ENCODE assay signal across 9 cellular contexts in the genomic region with DNA sequence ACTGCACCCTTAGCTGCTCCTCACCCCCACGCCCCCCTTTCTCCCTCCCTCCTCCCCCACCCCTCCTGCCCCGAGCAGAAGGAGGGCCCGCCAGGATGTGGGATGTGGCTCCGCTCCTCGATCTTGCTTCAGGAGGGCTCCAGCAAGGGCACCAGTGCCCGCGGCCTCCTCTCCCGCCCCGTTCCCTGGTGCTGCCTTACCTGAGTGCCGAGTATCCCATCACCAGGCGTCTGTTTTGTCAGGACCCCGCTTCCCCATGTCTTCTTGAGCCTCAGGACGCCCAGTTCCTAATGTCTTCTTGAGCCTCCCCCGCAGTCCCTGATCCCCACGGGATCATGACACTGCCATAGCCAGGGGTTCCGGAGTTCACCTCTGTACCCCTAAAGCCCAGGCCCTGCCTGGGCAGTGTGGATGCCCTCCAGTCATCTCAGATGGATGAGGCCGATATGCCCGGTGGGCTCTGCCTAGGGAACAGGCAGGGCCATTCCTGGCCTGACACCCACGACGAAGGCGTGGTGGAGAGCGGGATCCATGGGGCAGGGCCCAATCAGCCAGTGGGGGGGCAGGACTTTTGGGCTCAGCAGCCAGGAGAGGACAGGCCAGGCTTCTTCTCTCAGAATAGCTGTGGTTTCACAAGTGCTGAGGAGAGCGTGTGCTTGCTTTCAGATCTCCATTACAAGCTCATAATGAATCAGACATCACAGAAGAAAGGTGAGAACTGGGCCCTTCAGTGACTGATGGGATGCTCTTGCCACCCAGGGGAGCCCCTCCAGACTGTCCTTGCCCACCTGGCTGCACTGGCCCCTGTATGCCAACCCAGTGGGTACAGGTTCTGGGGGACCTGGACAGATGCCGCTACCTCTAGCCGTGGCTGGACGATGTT. TPM values are rescaled to one million over a fixed set of nuclear protein-coding genes. Genes with fewer than 3 reads are reported as not detected.
A peak's percentile ranks its signal among the peaks of the same experiment; 100 is the strongest.
DNase-seq lines count a peak whose midpoint lies in the region; ATAC-seq, FAIRE-seq and TF ChIP-seq lines count a peak whose summit lies in the region.
"Not testable (repeated sequence)": the region's sequence is repeated elsewhere in the genome, so short reads cannot be mapped to it uniquely, and the experiment has no call there.
"Had no signal": no experiment of that assay in that cellular context is flagged by ENCODE, and none has a peak within 500 bp of the region (broad histone marks: within the 10 kb centered on the region; RNA-seq: fewer than 3 reads in every experiment).

No MANE protein-coding gene starts in this region.

- CTCF ChIA-PET in GM12878 (lab: Yijun Ruan, JAX) = interaction anchor here (1.3 to 4.1 kb wide), 3 partner anchors 31 to 116 kb away, joined by 3 to 25 read pairs (median 6); partner anchors contain the start of gene MZT2A

- SMC1A ChIA-PET in GM12878 (lab: Charles Lee; ENCODE audit: uncharacterized antibody, unreplicated experiment) = interaction anchor here (1.0 to 1.6 kb wide), 2 partner anchors 9 to 436 kb away, joined by 3 to 4 read pairs; partner anchors contain the start of gene FAM168B

- TF ChIP-seq POLR2A in Peyer's patch (IDR thresholded peaks at IDR 0.05); GM12878 (IDR thresholded peaks at IDR 0.05; ENCODE audit: low read depth, low read length): not testable (repeated sequence)

- in situ Hi-C loops in GM12878 (cut with MboI) = loop anchor here (5.0 kb wide), 1 partner anchor 1392 kb away; no protein-coding TSS in a partner anchor

- FAIRE-seq in GM12878 (lab: Jason Lieb, UNC) = peak; percentile 98

- not testable (repeated sequence) for TF ChIP-seq RAD21 in GM12878 (IDR thresholded peaks at IDR 0.05; ENCODE audit: insufficient read depth, low read depth, low read length)

- not testable (repeated sequence) for H3K79me2 ChIP-seq in GM12878 (ENCODE audit: control insufficient read depth, insufficient read depth, low read length)

- not testable (repeated sequence) for H4K20me1 ChIP-seq in BLaER1; GM12878 (ENCODE audit: control insufficient read depth, insufficient read depth)

- not testable (repeated sequence) for H3K9me3 ChIP-seq in BLaER1; Peyer's patch; GM12878 (replicated peaks; ENCODE audit: control insufficient read depth, insufficient read depth, low read length); iPS-18a (ENCODE audit: control insufficient read depth, low read depth, low read length)

- POLR2A ChIA-PET in GM12878 (lab: Charles Lee) = interaction anchor here (1.1 kb wide), 1 partner anchor 153 kb away, joined by 4 read pairs; no protein-coding TSS in a partner anchor

- H3K36me3 ChIP-seq in BLaER1; Peyer's patch; GM12878 (ENCODE audit: control insufficient read depth in 2 of 2, insufficient read depth in 2 of 2, low read length in 1 of 2); iPS-18a (ENCODE audit: control insufficient read depth, low read depth, low read length): not testable (repeated sequence)

- H3K4me1 ChIP-seq in BLaER1 = peaks cover 14% of the 10 kb centered on the region
- H3K4me1 ChIP-seq in Peyer's patch; GM12878 (ENCODE audit: control insufficient read depth, insufficient read depth, low read length); iPS-18a (ENCODE audit: control insufficient read depth, low read depth, low read length): not testable (repeated sequence)

- not testable (repeated sequence) for H3K27ac ChIP-seq in BLaER1; Peyer's patch; iPS-18a (ENCODE audit: low read length)
- peak overlapping the region; percentile 75 for H3K27ac ChIP-seq in GM12878 (ENCODE audit: control insufficient read depth, insufficient read depth)

- TF ChIP-seq CTCF in Peyer's patch (IDR thresholded peaks at IDR 0.05); GM12878 (IDR thresholded peaks at IDR 0.05 in 2 of 3, conservative IDR thresholded peaks at IDR 0.05 in 1 of 3; ENCODE audit: control insufficient read depth in 2 of 3, extremely low read depth in 1 of 3, insufficient read depth in 1 of 3, low read depth in 3 of 3, low read length in 3 of 3): not testable (repeated sequence)

- 45% methylated on average over 21 of the region's 26 CpGs for WGBS in GM12878 (ENCODE audit: insufficient coverage, insufficient replicate concordance, low lambda C conversion rate, missing lambda C conversion rate)

- BruUV-seq in GM12878 (replicated peaks; lab: Mats Ljungman, UMichigan) = not testable (repeated sequence)

- peak; percentile 63 for ATAC-seq in GM18907 (IDR thresholded peaks at IDR 0.05; ENCODE audit: unreplicated experiment)
- peak; percentile 58 for ATAC-seq in GM21825 (IDR thresholded peaks at IDR 0.05; ENCODE audit: unreplicated experiment)
- ATAC-seq in HG03159 (IDR thresholded peaks at IDR 0.05; ENCODE audit: unreplicated experiment) = peak; percentile 67
- ATAC-seq in GM12878 = peak; percentile 77

- H3K27me3 ChIP-seq in BLaER1; Peyer's patch; GM12878 (replicated peaks in 1 of 2; ENCODE audit: control insufficient read depth in 2 of 2, insufficient read depth in 2 of 2, low read length in 1 of 2); iPS-18a (ENCODE audit: control insufficient read depth, insufficient read depth, low read length): not testable (repeated sequence)

- intact Hi-C loops in GM12878 (cut with micrococcal nuclease; ENCODE audit: unreplicated experiment) = loop anchor here (5.0 kb wide), 1 partner anchor 117 kb away; no protein-coding TSS in a partner anchor

- RAD21 ChIA-PET in GM12878 (lab: Charles Lee; ENCODE audit: unreplicated experiment) = interaction anchor here (0.7 to 1.5 kb wide), 2 partner anchors 36 to 138 kb away, joined by 3 read pairs; no protein-coding TSS in a partner anchor

- H3K4me3 ChIP-seq in BLaER1 = not testable (repeated sequence)
- peak overlapping the region; percentile 25 to 49 (median 40) for H3K4me3 ChIP-seq in Peyer's patch
- peak overlapping the region; percentile 55 for H3K4me3 ChIP-seq in GM12878
- peak overlapping the region; percentile 24 for H3K4me3 ChIP-seq in iPS-18a (ENCODE audit: low read length)

- peak in 1 of 2 experiments; percentile 55; a peak in 1 of 4 replicates for TF ChIP-seq EP300 in GM12878 (IDR thresholded peaks at IDR 0.05; ENCODE audit: borderline replicate concordance in 1 of 2, control insufficient read depth in 1 of 2, low read depth in 2 of 2, low read length in 2 of 2)

- H3K4me2 ChIP-seq in BLaER1 = peak overlapping the region; percentile 83
- peak overlapping the region; percentile 75 for H3K4me2 ChIP-seq in GM12878 (ENCODE audit: control insufficient read depth, insufficient read depth)

- DNase-seq in Peyer's patch = peak in 2 of 3 donors; percentile 45 to 46
- peak; percentile 32 for DNase-seq in GM12878 (ENCODE audit: low read depth, low spot score)
- DNase-seq in retina = peak; percentile 19

- not testable (repeated sequence) for H3K9ac ChIP-seq in BLaER1; iPS-18a (ENCODE audit: low read length)
- H3K9ac ChIP-seq in GM12878 (ENCODE audit: control insufficient read depth, insufficient read depth, low read length) = peak overlapping the region; percentile 39; the same call in 1 of the 2 replicates

- H2AFZ ChIP-seq in GM12878 (ENCODE audit: control insufficient read depth, low read depth, low read length) = 0 out of 2 replicates have a peak overlapping the region, but pooled peaks have one; percentile 5

RNA-seq across cellular contexts. Expression of gene CCDC74A, which starts 1.5 kb away (rescaled TPM):
- 1 to 10 TPM in 1 of 4 donors, not detected in 3; 1.6 TPM for total RNA-seq in Peyer's patch
- total RNA-seq in GM12878 (2013; cell fraction: nucleolus; rRNA removed) = 67.5 and 85.0 TPM in 2 replicates
- 98.8 and 101 TPM in 2 replicates for total RNA-seq in GM12878 (2014; rRNA removed)
- 55.5 and 57.8 TPM in 2 replicates for total RNA-seq in GM12878 (2014; rRNA removed; fragmentation: Illumina TruSeq; extraction: Trizol)
- total RNA-seq in GM12878 (2021) = 68.0 and 71.9 TPM in 2 replicates
- 18.5 TPM for polyA plus RNA-seq in GM12878 (2011; ENCODE audit: low read depth)
- 42.1 and 61.8 TPM in 2 replicates for polyA plus RNA-seq in GM12878 (2011; rRNA removed)
- 57.4 and 91.9 TPM in 2 replicates for polyA plus RNA-seq in GM12878 (2011; cell fraction: cytosol; rRNA removed)
- polyA plus RNA-seq in GM12878 (2011; cell fraction: nucleus; rRNA removed) = 340 and 345 TPM in 2 replicates
- polyA plus RNA-seq in GM12878 (2012) = 40.4 and 54.9 TPM in 2 replicates
- polyA plus RNA-seq in GM12878 (2014; fragmentation: Illumina TruSeq; extraction: Trizol) = 19.1 and 55.9 TPM in 2 replicates
- polyA plus RNA-seq in GM12878 (2014; fragmentation: Nextera tagmentation; extraction: Ambion mirVana) = 10 to 100 TPM; 14.3 to 21.5 TPM
- polyA plus RNA-seq in GM12878 (2014; rRNA removed) = 133 and 141 TPM in 2 replicates
- polyA plus RNA-seq in GM12878 (2016; fragmentation: Nextera tagmentation; extraction: Ambion mirVana) = 10 to 100 TPM; 66.6 to 73.9 TPM
- 16.2 and 30.6 TPM in 2 replicates for polyA minus RNA-seq in GM12878 (2011; rRNA and poly(A)+ RNA removed)
- 16.0 and 18.8 TPM in 2 replicates for polyA minus RNA-seq in GM12878 (2011; cell fraction: cytosol; rRNA and poly(A)+ RNA removed)
- polyA minus RNA-seq in GM12878 (2011; cell fraction: nucleus; rRNA and poly(A)+ RNA removed) = 42.8 and 54.7 TPM in 2 replicates

RNA-seq across cellular contexts. Expression of gene MZT2A, which starts 37.0 kb away (rescaled TPM):
- total RNA-seq in Peyer's patch = 10 to 100 TPM; 24.9 to 46.2 (median 44.7) TPM
- total RNA-seq in GM12878 (2013; cell fraction: nucleolus; rRNA removed) = 59.4 and 61.8 TPM in 2 replicates
- 294 and 325 TPM in 2 replicates for total RNA-seq in GM12878 (2014; rRNA removed)
- total RNA-seq in GM12878 (2014; rRNA removed; fragmentation: Illumina TruSeq; extraction: Trizol) = 41.5 and 56.6 TPM in 2 replicates
- 263 and 267 TPM in 2 replicates for total RNA-seq in GM12878 (2021)
- 118 TPM for polyA plus RNA-seq in GM12878 (2011; ENCODE audit: low read depth)
- polyA plus RNA-seq in GM12878 (2011; rRNA removed) = 66.4 and 116 TPM in 2 replicates
- polyA plus RNA-seq in GM12878 (2011; cell fraction: cytosol; rRNA removed) = 111 and 247 TPM in 2 replicates
- 81.1 and 84.7 TPM in 2 replicates for polyA plus RNA-seq in GM12878 (2011; cell fraction: nucleus; rRNA removed)
- polyA plus RNA-seq in GM12878 (2012) = 230 and 269 TPM in 2 replicates
- polyA plus RNA-seq in GM12878 (2014; fragmentation: Illumina TruSeq; extraction: Trizol) = 4.8 and 15.6 TPM in 2 replicates
- polyA plus RNA-seq in GM12878 (2014; fragmentation: Nextera tagmentation; extraction: Ambion mirVana) = 10 to 100 TPM in 1 of 2 experiments, 1 to 10 TPM in 1; 6.3 to 23.7 TPM
- 281 and 354 TPM in 2 replicates for polyA plus RNA-seq in GM12878 (2014; rRNA removed)
- 100 to 1,000 TPM; 186 to 231 TPM for polyA plus RNA-seq in GM12878 (2016; fragmentation: Nextera tagmentation; extraction: Ambion mirVana)
- 14.8 and 40.5 TPM in 2 replicates for polyA minus RNA-seq in GM12878 (2011; rRNA and poly(A)+ RNA removed)
- 21.4 and 22.8 TPM in 2 replicates for polyA minus RNA-seq in GM12878 (2011; cell fraction: cytosol; rRNA and poly(A)+ RNA removed)
- polyA minus RNA-seq in GM12878 (2011; cell fraction: nucleus; rRNA and poly(A)+ RNA removed) = 21.6 and 39.8 TPM in 2 replicates

RNA-seq across cellular contexts. Expression of gene TUBA3D, which starts 53.3 kb away (rescaled TPM):
- total RNA-seq in Peyer's patch = under 1 TPM in 2 of 4 donors, not detected in 2; 0.76 to 0.88 TPM
- total RNA-seq in GM12878 (2013; cell fraction: nucleolus; rRNA removed) = not detected in 2 replicates
- total RNA-seq in GM12878 (2014; rRNA removed) = not detected in 2 replicates
- not detected in 2 replicates for total RNA-seq in GM12878 (2014; rRNA removed; fragmentation: Illumina TruSeq; extraction: Trizol)
- total RNA-seq in GM12878 (2021) = not detected in 2 replicates
- not detected for polyA plus RNA-seq in GM12878 (2011; ENCODE audit: low read depth)
- not detected in 2 replicates for polyA plus RNA-seq in GM12878 (2011; rRNA removed)
- polyA plus RNA-seq in GM12878 (2011; cell fraction: cytosol; rRNA removed) = not detected in 2 replicates
- not detected in 2 replicates for polyA plus RNA-seq in GM12878 (2011; cell fraction: nucleus; rRNA removed)
- 0.24 and 0.26 TPM in 2 replicates for polyA plus RNA-seq in GM12878 (2012)
- polyA plus RNA-seq in GM12878 (2014; fragmentation: Illumina TruSeq; extraction: Trizol) = not detected in 2 replicates
- polyA plus RNA-seq in GM12878 (2014; fragmentation: Nextera tagmentation; extraction: Ambion mirVana) = under 1 TPM; 0.04 to 0.08 TPM
- not detected in 2 replicates for polyA plus RNA-seq in GM12878 (2014; rRNA removed)
- under 1 TPM; 0.33 to 0.37 TPM for polyA plus RNA-seq in GM12878 (2016; fragmentation: Nextera tagmentation; extraction: Ambion mirVana)
- not detected in 2 replicates for polyA minus RNA-seq in GM12878 (2011; rRNA and poly(A)+ RNA removed)
- polyA minus RNA-seq in GM12878 (2011; cell fraction: cytosol; rRNA and poly(A)+ RNA removed) = not detected in 2 replicates
- polyA minus RNA-seq in GM12878 (2011; cell fraction: nucleus; rRNA and poly(A)+ RNA removed) = not detected in 2 replicates
- polyA plus RNA-seq: A549 had no signal

Comparison
In these comparisons a context has a peak if more than half of its experiments do, and no peak if none do; other contexts are left out.
1. RNA of gene CCDC74A, which starts 1.5 kb away (total RNA-seq): 55.5 to 101 TPM in GM12878; 1.6 TPM in Peyer's patch; every median in the first group is over 10 times any median in the second.
2. Peak in every context shown above with its lines, with median percentiles within 50 percentile points of each other: ATAC-seq and DNase-seq.